Comparison of ENCODE assay signal across 20 cellular contexts in the genomic region with DNA sequence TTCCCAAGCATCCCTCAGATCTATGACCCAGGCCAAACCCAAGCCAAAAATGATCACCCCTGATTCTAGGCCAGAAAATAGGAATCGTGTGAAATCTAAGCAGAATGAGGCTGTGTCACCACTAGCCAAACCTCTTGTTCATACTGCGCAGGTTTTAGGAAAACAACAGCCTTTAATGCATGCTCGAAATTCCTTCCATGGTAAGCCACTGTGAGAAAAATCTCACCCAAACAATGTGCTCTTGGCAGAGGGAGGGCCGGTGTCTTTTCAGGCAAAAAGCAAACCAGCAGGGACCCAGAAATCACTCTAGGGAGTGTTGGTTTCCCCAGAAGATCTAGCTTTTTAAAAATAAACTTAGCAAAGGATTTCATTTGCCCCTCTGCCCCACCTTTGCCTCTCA.
DNase-seq lines count a peak whose midpoint lies in the region; ATAC-seq and TF ChIP-seq lines count a peak whose summit lies in the region.
"Had no signal": no experiment of that assay in that cellular context is flagged by ENCODE, and none has a peak within 500 bp of the region (broad histone marks: within the 10 kb centered on the region; RNA-seq: fewer than 3 reads in every experiment).

No MANE protein-coding gene starts in this region.

- H3K4me1 Mint-ChIP-seq in natural killer cell = peaks cover 6 to 10% of the 10 kb centered on the region in 2 donors

- H3K36me3 ChIP-seq in HUES64 (ENCODE audit: insufficient read depth, low read length) = no peaks in the 10 kb centered on the region

- no peak for TF ChIP-seq CTCF in natural killer cell (IDR thresholded peaks at IDR 0.05)

- no peaks in the 10 kb centered on the region for H3K27me3 ChIP-seq in HUES64 (ENCODE audit: insufficient read depth, low read length)
- H3K27me3 ChIP-seq: BLaER1 treated with 17β-estradiol and CSF1 and Interleukin-3, amounts not matched to agents 10 nM and 100 nM; heart right ventricle; spleen had no signal

- intact Hi-C loops in natural killer cell (cut with micrococcal nuclease) = no loop called here

- no peak overlapping the region for H3K4me3 ChIP-seq in HUES64 (ENCODE audit: low read length)
- H3K4me3 ChIP-seq: BLaER1 treated with 17β-estradiol and CSF1 and Interleukin-3, amounts not matched to agents 10 nM and 100 nM; heart right ventricle; mucosa of descending colon; spleen had no signal

- DNase-seq in ecto neural progenitor cell (ENCODE audit: low spot score) = peak; percentile 59
- DNase-seq in iPS-NIHi11 (ENCODE audit: low spot score) = peak; percentile 51
- peak; percentile 67 for DNase-seq in smooth muscle cell of the brain vasculature (ENCODE audit: low read depth, low spot score)
- DNase-seq in dedifferentiated amniotic fluid mesenchymal stem cell (ENCODE audit: extremely low spot score) = no peak
- DNase-seq in natural killer cell = no peak
- DNase-seq in stimulated activated CD4-positive, alpha-beta T cell treated with anti-CD3 and anti-CD28 coated beads, Interleukin-2, amount 100 ng/mL, for 24 hours = no peak
- DNase-seq: DMS153, erythroblast, heart right ventricle, mucosa of descending colon, NCI-H2081, NCI-H510A treated with DMSO at 0.1 percent for 48 hours, SHP77 treated with DMSO at 0.1 percent for 48 hours, spleen had no signal

- no peaks in the 10 kb centered on the region for H3K9me3 ChIP-seq in HUES64 (ENCODE audit: insufficient read depth, low read depth, low read length)
- H3K9me3 ChIP-seq: BLaER1 treated with 17β-estradiol and CSF1 and Interleukin-3, amounts not matched to agents 10 nM and 100 nM; heart right ventricle; mucosa of descending colon; spleen had no signal

- H3K4me3 Mint-ChIP-seq in natural killer cell = no peak overlapping the region
- H3K4me3 Mint-ChIP-seq: activated T-helper 17 cell treated with anti-CD3 and anti-CD28 coated beads, Interleukin-2, amount 50 U/mL, for 72 hours; T-helper 1 cell treated with Interleukin-12 subunit alpha and Interleukin-12 subunit beta and Interleukin-4 antibody, amounts not matched to agents 30 μg/mL and 1 μg/mL, for 36 hours had no signal

- no peaks in the 10 kb centered on the region for H3K27me3 Mint-ChIP-seq in natural killer cell (ENCODE audit: low read depth in 2 of 2)
- H3K27me3 Mint-ChIP-seq: activated T-helper 17 cell treated with anti-CD3 and anti-CD28 coated beads, Interleukin-2, amount 50 U/mL, for 72 hours had no signal

- no peak for ATAC-seq in natural killer cell
- ATAC-seq: activated T-helper 17 cell treated with anti-CD3 and anti-CD28 coated beads, Interleukin-2, amount 50 U/mL, for 72 hours; heart right ventricle; left lobe of liver; mucosa of descending colon had no signal

- H3K36me3 Mint-ChIP-seq in natural killer cell = no peaks in the 10 kb centered on the region

- H3K4me1 ChIP-seq in HUES64 (ENCODE audit: insufficient read depth, low read length) = peaks cover 48% of the 10 kb centered on the region
- H3K4me1 ChIP-seq: parathyroid adenoma had no signal

- no peaks in the 10 kb centered on the region for H3K9me3 Mint-ChIP-seq in natural killer cell
- H3K9me3 Mint-ChIP-seq: activated T-helper 17 cell treated with anti-CD3 and anti-CD28 coated beads, Interleukin-2, amount 50 U/mL, for 72 hours; T-helper 1 cell treated with Interleukin-12 subunit alpha and Interleukin-12 subunit beta and Interleukin-4 antibody, amounts not matched to agents 30 μg/mL and 1 μg/mL, for 36 hours had no signal

- peak overlapping the region; percentile 73; the same call in 1 of the 2 replicates for H3K27ac ChIP-seq in HUES64 (ENCODE audit: low read depth, low read length)
- H3K27ac ChIP-seq: BLaER1 treated with 17β-estradiol and CSF1 and Interleukin-3, amounts not matched to agents 10 nM and 100 nM; heart right ventricle; parathyroid adenoma; spleen had no signal

- 41% methylated on average over 4 of the region's 4 CpGs for WGBS in HUES64

- H3K27ac Mint-ChIP-seq in natural killer cell = no peak overlapping the region
- H3K27ac Mint-ChIP-seq: T-helper 1 cell treated with Interleukin-12 subunit alpha and Interleukin-12 subunit beta and Interleukin-4 antibody, amounts not matched to agents 30 μg/mL and 1 μg/mL, for 36 hours had no signal

- no peak overlapping the region for H3K9ac ChIP-seq in HUES64 (ENCODE audit: low read depth, low read length)
- H3K9ac ChIP-seq: BLaER1 treated with 17β-estradiol and CSF1 and Interleukin-3, amounts not matched to agents 10 nM and 100 nM; parathyroid adenoma had no signal

Comparison
In these comparisons a context has a peak if more than half of its experiments do, and no peak if none do; other contexts are left out.
1. DNase-seq: peak in ecto neural progenitor cell (single experiment), iPS-NIHi11 (single experiment) and smooth muscle cell of the brain vasculature (single experiment); none in dedifferentiated amniotic fluid mesenchymal stem cell (single experiment), natural killer cell (single experiment) and stimulated activated CD4-positive, alpha-beta T cell treated with anti-CD3 and anti-CD28 coated beads, Interleukin-2, amount 100 ng/mL, for 24 hours (0 of 2).